In genomic region chr3:184584001-184584891, GRCh38 we compare ENCODE assay signal across 10 cellular contexts. TPM values are rescaled to one million over a fixed set of nuclear protein-coding genes. Genes with fewer than 3 reads are reported as not detected.
DNase-seq lines count a peak whose midpoint lies in the region; ATAC-seq and TF ChIP-seq lines count a peak whose summit lies in the region.
"Had no signal": no experiment of that assay in that cellular context is flagged by ENCODE, and none has a peak within 500 bp of the region (broad histone marks: within the 10 kb centered on the region; RNA-seq: fewer than 3 reads in every experiment).

No MANE protein-coding gene starts in this region.

- no peak overlapping the region for H3K27ac Mint-ChIP-seq in activated naive CD8-positive, alpha-beta T cell
- no peak overlapping the region for H3K27ac Mint-ChIP-seq in activated naive CD8-positive, alpha-beta T cell treated with anti-CD3 and anti-CD28 coated beads for 36 hours
- peak overlapping the region; percentile 94 for H3K27ac Mint-ChIP-seq in mesothelial cell of epicardium

- intact Hi-C loops in aorta (cut with DNase I): no loop called here

- TF ChIP-seq CTCF in coronary artery (IDR thresholded peaks at IDR 0.05): no peak
- no peak for TF ChIP-seq CTCF in mesothelial cell of epicardium (IDR thresholded peaks at IDR 0.05; ENCODE audit: unreplicated experiment)

- no peak for DNase-seq in activated naive CD8-positive, alpha-beta T cell treated with anti-CD3 and anti-CD28 coated beads for 36 hours
- DNase-seq in coronary artery (ENCODE audit: low spot score): no peak
- peak in 1 of 2 experiments; percentile 71 for DNase-seq in mesothelial cell of epicardium (ENCODE audit: low spot score in 2 of 2, unreplicated experiment in 2 of 2)
- DNase-seq in aorta: peak in 1 of 2 donors; percentile 76
- DNase-seq in mesenteric fat pad (ENCODE audit: low spot score): no peak
- DNase-seq: dermis blood vessel endothelial cell, NCI-H1694 had no signal

- peaks cover 2% of the 10 kb centered on the region for H3K36me3 Mint-ChIP-seq in activated naive CD8-positive, alpha-beta T cell
- no peaks in the 10 kb centered on the region for H3K36me3 Mint-ChIP-seq in activated naive CD8-positive, alpha-beta T cell treated with anti-CD3 and anti-CD28 coated beads for 36 hours
- H3K36me3 Mint-ChIP-seq in mesothelial cell of epicardium: peaks cover 9% of the 10 kb centered on the region

- H3K4me1 Mint-ChIP-seq in activated naive CD8-positive, alpha-beta T cell (ENCODE audit: low read depth): peaks cover 7% of the 10 kb centered on the region
- H3K4me1 Mint-ChIP-seq in activated naive CD8-positive, alpha-beta T cell treated with anti-CD3 and anti-CD28 coated beads for 36 hours: no peaks in the 10 kb centered on the region
- peaks cover 34% of the 10 kb centered on the region for H3K4me1 Mint-ChIP-seq in mesothelial cell of epicardium

- peaks cover 16% of the 10 kb centered on the region for H3K27me3 Mint-ChIP-seq in activated naive CD8-positive, alpha-beta T cell
- peaks cover 31% of the 10 kb centered on the region for H3K27me3 Mint-ChIP-seq in activated naive CD8-positive, alpha-beta T cell treated with anti-CD3 and anti-CD28 coated beads for 36 hours
- H3K27me3 Mint-ChIP-seq in mesothelial cell of epicardium (ENCODE audit: low read depth): no peaks in the 10 kb centered on the region

- peak overlapping the region; percentile 65 to 87 for H3K27ac ChIP-seq in coronary artery
- H3K27ac ChIP-seq in aorta (ENCODE audit: low read depth in 1 of 2, low read length in 2 of 2): no peak overlapping the region

- H3K27me3 ChIP-seq in aorta (ENCODE audit: control insufficient read depth in 1 of 2, insufficient read depth in 2 of 2, low read length in 1 of 2): no peaks in the 10 kb centered on the region

- no peaks in the 10 kb centered on the region for H3K9me3 Mint-ChIP-seq in activated naive CD8-positive, alpha-beta T cell (ENCODE audit: low read depth)
- no peaks in the 10 kb centered on the region for H3K9me3 Mint-ChIP-seq in activated naive CD8-positive, alpha-beta T cell treated with anti-CD3 and anti-CD28 coated beads for 36 hours
- no peaks in the 10 kb centered on the region for H3K9me3 Mint-ChIP-seq in mesothelial cell of epicardium

- no peaks in the 10 kb centered on the region for H3K4me1 ChIP-seq in aorta (ENCODE audit: control insufficient read depth in 1 of 2, insufficient read depth in 2 of 2, low read length in 2 of 2)

- H3K36me3 ChIP-seq in aorta (ENCODE audit: control insufficient read depth in 1 of 2, insufficient read depth in 2 of 2, low read length in 1 of 2): no peaks in the 10 kb centered on the region

- 56 to 68% methylated on average over 43 of the region's 43 CpGs for WGBS in aorta, 2 donors

- H3K4me3 ChIP-seq in coronary artery: peak overlapping the region; percentile 76
- H3K4me3 ChIP-seq in aorta (ENCODE audit: low read length in 2 of 2): peak overlapping the region; percentile 66 to 67

- peak overlapping the region; percentile 47 for H3K4me3 Mint-ChIP-seq in activated naive CD8-positive, alpha-beta T cell
- H3K4me3 Mint-ChIP-seq in activated naive CD8-positive, alpha-beta T cell treated with anti-CD3 and anti-CD28 coated beads for 36 hours: no peak overlapping the region
- H3K4me3 Mint-ChIP-seq in mesothelial cell of epicardium: peak overlapping the region; percentile 30

- ATAC-seq in aorta (ENCODE audit: low FRiP score) (no peak), GM18511 (IDR thresholded peaks at IDR 0.05; ENCODE audit: unreplicated experiment) (no peak), GM21619 (IDR thresholded peaks at IDR 0.05; ENCODE audit: unreplicated experiment) (no peak)

- H3K9me3 ChIP-seq in aorta (ENCODE audit: control insufficient read depth, low read length): no peaks in the 10 kb centered on the region

RNA-seq across cellular contexts. Expression of gene EPHB3, which starts 22.7 kb away (rescaled TPM):
- total RNA-seq in activated naive CD8-positive, alpha-beta T cell treated with anti-CD3 and anti-CD28 coated beads for 36 hours: under 1 TPM; 0.04 to 0.16 TPM
- total RNA-seq in mesothelial cell of epicardium (98.9 to 115 TPM (median 106 TPM) in 3 replicates), aorta (1 to 10 TPM; 2.8 to 9.0 TPM), mesenteric fat pad (1.6 TPM)
- 1 to 10 TPM in 1 of 2 donors, under 1 TPM in 1; 0.50 to 3.9 TPM for polyA plus RNA-seq in aorta

Comparison
In these comparisons a context has a peak if more than half of its experiments do, and no peak if none do; other contexts are left out.
1. H3K27ac ChIP-seq: peak in coronary artery (2 of 2); none in aorta (0 of 2).